In the genomic region with DNA sequence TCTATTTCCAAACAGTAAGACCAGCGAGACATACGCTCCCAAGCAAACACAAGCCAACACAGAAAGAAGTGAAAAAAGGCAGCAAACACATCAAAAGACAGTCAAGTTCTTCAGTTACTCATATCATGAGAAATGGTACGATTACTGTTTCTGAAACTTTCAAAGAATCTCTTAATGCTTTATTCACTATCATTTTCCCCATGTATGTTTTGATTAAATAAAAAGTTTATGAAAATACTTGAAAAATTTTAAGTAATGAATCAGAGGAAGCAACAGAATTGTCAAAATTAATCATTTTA, we compare ENCODE assay signal across 12 cellular contexts.
DNase-seq lines count a peak whose midpoint lies in the region; TF ChIP-seq lines count a peak whose summit lies in the region.
"Had no signal": no experiment of that assay in that cellular context is flagged by ENCODE, and none has a peak within 500 bp of the region (broad histone marks: within the 10 kb centered on the region; RNA-seq: fewer than 3 reads in every experiment).

No MANE protein-coding gene starts in this region.

- CTCF ChIA-PET in CD4-positive, alpha-beta memory T cell (lab: Charles Lee; ENCODE audit: partially characterized antibody) = interaction anchor here (1.5 to 4.6 kb wide), 3 partner anchors 10 to 18 kb away, joined by 6 to 24 read pairs (median 8); no protein-coding TSS in a partner anchor

- H3K9me3 ChIP-seq in CD4-positive, alpha-beta memory T cell (ENCODE audit: control insufficient read depth in 1 of 2, low read length in 2 of 2) = no peaks in the 10 kb centered on the region
- H3K9me3 ChIP-seq: SK-N-SH had no signal

- H3K27ac ChIP-seq in CD4-positive, alpha-beta memory T cell (ENCODE audit: low read depth, low read length) = no peak overlapping the region
- H3K27ac ChIP-seq in rectal smooth muscle tissue (ENCODE audit: low read depth, low read length) = no peak overlapping the region
- H3K27ac ChIP-seq: C4-2B, VCaP had no signal

- peaks cover 48 to 64% (median 55%) of the 10 kb centered on the region in 4 donors for H3K4me1 Mint-ChIP-seq in CD4-positive, alpha-beta memory T cell
- peaks cover 23 to 43% (median 35%) of the 10 kb centered on the region in 3 donors for H3K4me1 Mint-ChIP-seq in IgD-negative memory B cell
- H3K4me1 Mint-ChIP-seq in brain = peaks cover 76% of the 10 kb centered on the region

- no peaks in the 10 kb centered on the region for H3K27me3 Mint-ChIP-seq in CD4-positive, alpha-beta memory T cell
- H3K27me3 Mint-ChIP-seq in IgD-negative memory B cell = peaks cover 23% of the 10 kb centered on the region
- H3K27me3 Mint-ChIP-seq in brain = no peaks in the 10 kb centered on the region

- H3K36me3 Mint-ChIP-seq in CD4-positive, alpha-beta memory T cell = peaks cover 0 to 6% of the 10 kb centered on the region in 2 donors
- peaks cover 4% of the 10 kb centered on the region for H3K36me3 Mint-ChIP-seq in IgD-negative memory B cell
- no peaks in the 10 kb centered on the region for H3K36me3 Mint-ChIP-seq in brain

- DNase-seq in CD4-positive, alpha-beta memory T cell = no peak
- no peak for DNase-seq in SIG-M5 (lab: John Stamatoyannopoulos, UW)
- DNase-seq in NCI-H446 treated with DMSO at 0.1 percent for 48 hours (lab: John Stamatoyannopoulos, UW) = no peak
- DNase-seq in CD1c-positive myeloid dendritic cell (ENCODE audit: extremely low spot score) = no peak
- DNase-seq: NCI-H1105, NCI-H345, SK-N-SH had no signal

- peak overlapping the region; percentile 38 to 51 for H3K4me3 ChIP-seq in CD4-positive, alpha-beta memory T cell (ENCODE audit: low read length in 2 of 2)
- peak overlapping the region; percentile 19 for H3K4me3 ChIP-seq in rectal smooth muscle tissue (ENCODE audit: low read length)

- no peaks in the 10 kb centered on the region for H3K36me3 ChIP-seq in CD4-positive, alpha-beta memory T cell (ENCODE audit: insufficient read depth, low read length)
- H3K36me3 ChIP-seq in rectal smooth muscle tissue (ENCODE audit: control insufficient read depth, insufficient read depth, low read length) = no peaks in the 10 kb centered on the region

- POLR2A ChIA-PET in CD4-positive, alpha-beta memory T cell (lab: Charles Lee; ENCODE audit: partially characterized antibody) = interaction anchor here (1.0 to 6.0 kb wide), 6 partner anchors 9 to 95 kb away, joined by 3 to 55 read pairs (median 9); no protein-coding TSS in a partner anchor

- no peak overlapping the region for H3K9ac ChIP-seq in rectal smooth muscle tissue (ENCODE audit: low read length)
- H3K9ac ChIP-seq: SK-N-SH had no signal

- no peaks in the 10 kb centered on the region for H3K27me3 ChIP-seq in CD4-positive, alpha-beta memory T cell (ENCODE audit: insufficient read depth, low read length)
- no peaks in the 10 kb centered on the region for H3K27me3 ChIP-seq in rectal smooth muscle tissue (ENCODE audit: control insufficient read depth, insufficient read depth, low read length)

- intact Hi-C loops in CD4-positive, alpha-beta memory T cell (cut with micrococcal nuclease) = loop anchor here (1.0 to 5.0 kb wide), 3 partner anchors 11 to 41 kb away; no protein-coding TSS in a partner anchor

- peaks cover 69% of the 10 kb centered on the region for H3K4me1 ChIP-seq in CD4-positive, alpha-beta memory T cell (ENCODE audit: insufficient read depth, low read length)
- peaks cover 49% of the 10 kb centered on the region for H3K4me1 ChIP-seq in rectal smooth muscle tissue (ENCODE audit: control insufficient read depth, insufficient read depth, low read length)

- H3K9me3 Mint-ChIP-seq in CD4-positive, alpha-beta memory T cell = no peaks in the 10 kb centered on the region
- no peaks in the 10 kb centered on the region for H3K9me3 Mint-ChIP-seq in IgD-negative memory B cell
- H3K9me3 Mint-ChIP-seq in brain = no peaks in the 10 kb centered on the region

- peak overlapping the region; percentile 78 to 92 (median 82) for H3K4me3 Mint-ChIP-seq in CD4-positive, alpha-beta memory T cell
- H3K4me3 Mint-ChIP-seq in IgD-negative memory B cell = peak overlapping the region in 2 of 4 donors; percentile 78 to 81
- peak overlapping the region in 1 of 5 experiments; percentile 39 for H3K4me3 Mint-ChIP-seq in brain

- no peak for TF ChIP-seq CTCF in brain (conservative IDR thresholded peaks at IDR 0.05)

- peak overlapping the region; percentile 59 to 92 (median 86) for H3K27ac Mint-ChIP-seq in CD4-positive, alpha-beta memory T cell
- peak overlapping the region in 2 of 3 donors; percentile 17 to 49 for H3K27ac Mint-ChIP-seq in IgD-negative memory B cell
- peak overlapping the region in 4 of 5 experiments; percentile 3 to 85 (median 33) for H3K27ac Mint-ChIP-seq in brain

Comparison
In these comparisons a context has a peak if more than half of its experiments do, and no peak if none do; other contexts are left out.
1. H3K27ac Mint-ChIP-seq: peak in every context shown above with its lines; median percentile 86 in CD4-positive, alpha-beta memory T cell; 33 in IgD-negative memory B cell; 33 in brain.